Comparison of ENCODE assay signal across 12 cellular contexts in the genomic region with DNA sequence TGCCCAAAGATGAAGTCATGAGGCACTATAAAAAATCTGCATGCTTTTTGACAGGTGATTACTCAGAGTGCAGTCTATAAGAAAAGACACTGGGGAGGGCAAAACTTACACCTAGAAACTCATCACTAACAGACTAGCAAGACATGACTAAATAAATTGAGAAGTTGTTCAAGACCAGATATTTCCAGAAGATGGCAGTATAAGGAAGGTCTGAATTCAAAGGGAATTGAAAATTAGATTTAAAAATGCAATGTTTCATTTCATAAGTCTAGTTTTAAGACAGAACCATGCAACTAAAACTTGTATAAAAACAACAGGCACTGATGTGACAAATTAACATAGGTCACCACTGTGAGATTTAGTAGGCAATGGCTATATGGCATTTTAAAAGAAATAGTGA.
DNase-seq lines count a peak whose midpoint lies in the region; TF ChIP-seq lines count a peak whose summit lies in the region.
"Had no signal": no experiment of that assay in that cellular context is flagged by ENCODE, and none has a peak within 500 bp of the region (broad histone marks: within the 10 kb centered on the region; RNA-seq: fewer than 3 reads in every experiment).

No MANE protein-coding gene starts in this region.

- H3K9me3 ChIP-seq in A673 (ENCODE audit: low read depth, low read length, poor library complexity, severe bottlenecking) = no peaks in the 10 kb centered on the region

- TF ChIP-seq CTCF in A673 (conservative IDR thresholded peaks at IDR 0.05; ENCODE audit: low read depth, low read length) (peak; percentile 51), GM13977 (IDR thresholded peaks at IDR 0.05; ENCODE audit: extremely low read depth, insufficient read depth, missing control alignments) (peak; percentile 40), fibroblast of villous mesenchyme (IDR thresholded peaks at IDR 0.05; ENCODE audit: insufficient read depth, low read depth, low read length) (peak; percentile 17)

- CTCF ChIA-PET in A673 (lab: Charles Lee) = no interaction called here

- POLR2A ChIA-PET in A673 (lab: Charles Lee; ENCODE audit: low non-redundant PET) = no interaction called here

- no peak overlapping the region for H3K27ac Mint-ChIP-seq in activated T-helper 2 cell treated with anti-CD3 and anti-CD28 coated beads, Interferon-gamma antibody, Interleukin-2, Interleukin-4, amounts not matched to agents 10 μg/mL and 5 μg/mL and 100 μg/mL, durations not matched to agents 14 hours and 24 hours and 36 hours

- H3K36me3 ChIP-seq in A673 (ENCODE audit: insufficient read depth, low read length, poor library complexity, severe bottlenecking) = no peaks in the 10 kb centered on the region
- H3K36me3 ChIP-seq: cardiac muscle cell had no signal

- H3K4me1 ChIP-seq in A673 (ENCODE audit: insufficient read depth, low read length, poor library complexity, severe bottlenecking) = no peaks in the 10 kb centered on the region

- in situ Hi-C loops in GM13977 (cut with MboI; ENCODE audit: low pct_unique_long_range_greater_than_20kb, low sequenced_read_pairs, unreplicated experiment) = no loop called here

- H3K9me3 Mint-ChIP-seq in activated T-helper 2 cell treated with anti-CD3 and anti-CD28 coated beads, Interferon-gamma antibody, Interleukin-2, Interleukin-4, amounts not matched to agents 10 μg/mL and 5 μg/mL and 100 μg/mL, durations not matched to agents 14 hours and 24 hours and 36 hours = no peaks in the 10 kb centered on the region

- no peaks in the 10 kb centered on the region for H3K27me3 Mint-ChIP-seq in activated T-helper 2 cell treated with anti-CD3 and anti-CD28 coated beads, Interferon-gamma antibody, Interleukin-2, Interleukin-4, amounts not matched to agents 10 μg/mL and 5 μg/mL and 100 μg/mL, durations not matched to agents 14 hours and 24 hours and 36 hours (ENCODE audit: low read depth)

- intact Hi-C loops in A673 (cut with micrococcal nuclease; ENCODE audit: unreplicated experiment) = loop anchor here (5.0 to 10.0 kb wide), 3 partner anchors 223 to 1690 kb away; no protein-coding TSS in a partner anchor
- intact Hi-C loops in activated T-helper 2 cell treated with anti-CD3 and anti-CD28 coated beads, Interferon-gamma antibody, Interleukin-2, Interleukin-4, amounts not matched to agents 10 μg/mL and 5 μg/mL and 100 μg/mL, durations not matched to agents 14 hours and 24 hours and 36 hours (cut with micrococcal nuclease) = no loop called here

- no TSS peak for BruUV-seq in A673 (replicated peaks; lab: Mats Ljungman, UMichigan)

- no peak overlapping the region for H3K27ac ChIP-seq in A673 (ENCODE audit: low read depth, low read length, poor library complexity, severe bottlenecking)
- H3K27ac ChIP-seq: cardiac muscle cell had no signal

- no peak overlapping the region for H3K4me3 Mint-ChIP-seq in activated T-helper 2 cell treated with anti-CD3 and anti-CD28 coated beads, Interferon-gamma antibody, Interleukin-2, Interleukin-4, amounts not matched to agents 10 μg/mL and 5 μg/mL and 100 μg/mL, durations not matched to agents 14 hours and 24 hours and 36 hours (ENCODE audit: low read depth)

- no peaks in the 10 kb centered on the region for H3K27me3 ChIP-seq in A673 (replicated peaks; ENCODE audit: insufficient read depth, low read depth, low read length, poor library complexity)
- H3K27me3 ChIP-seq: cardiac muscle cell had no signal

- H3K4me3 ChIP-seq in A673 (ENCODE audit: low read depth, low read length, poor library complexity, severe bottlenecking) = no peak overlapping the region
- no peak overlapping the region for H3K4me3 ChIP-seq in fibroblast of villous mesenchyme (ENCODE audit: low read depth, low read length)
- H3K4me3 ChIP-seq: cardiac muscle cell had no signal

- H3K4me1 Mint-ChIP-seq in activated T-helper 2 cell treated with anti-CD3 and anti-CD28 coated beads, Interferon-gamma antibody, Interleukin-2, Interleukin-4, amounts not matched to agents 10 μg/mL and 5 μg/mL and 100 μg/mL, durations not matched to agents 14 hours and 24 hours and 36 hours (ENCODE audit: low read depth) = no peaks in the 10 kb centered on the region

- H3K36me3 Mint-ChIP-seq in activated T-helper 2 cell treated with anti-CD3 and anti-CD28 coated beads, Interferon-gamma antibody, Interleukin-2, Interleukin-4, amounts not matched to agents 10 μg/mL and 5 μg/mL and 100 μg/mL, durations not matched to agents 14 hours and 24 hours and 36 hours (ENCODE audit: low read depth) = no peaks in the 10 kb centered on the region

- DNase-seq in A673 (ENCODE audit: low spot score) (peak; percentile 32), GM13977 (ENCODE audit: low spot score) (peak; percentile 11), OCI-M1 (lab: John Stamatoyannopoulos, UW) (peak; percentile 47), fibroblast of villous mesenchyme (ENCODE audit: low read depth) (peak; percentile 12), NCI-H226 (no peak)
- DNase-seq in activated CD8-positive, alpha-beta memory T cell treated with anti-CD3 and anti-CD28 coated beads, Interleukin-2, amount 50 U/mL, for 4 hours = no peak
- DNase-seq in activated T-helper 2 cell treated with anti-CD3 and anti-CD28 coated beads, Interferon-gamma antibody, Interleukin-2, Interleukin-4, amounts not matched to agents 10 μg/mL and 5 μg/mL and 100 μg/mL, durations not matched to agents 14 hours and 24 hours and 36 hours (ENCODE audit: low spot score) = no peak
- DNase-seq in activated naive CD4-positive, alpha-beta T cell treated with Interleukin-2 at 50 U/mL for 16 hours = no peak
- DNase-seq: DMS153, mesendoderm, T-helper 9 cell had no signal

Comparison
In these comparisons a context has a peak if more than half of its experiments do, and no peak if none do; other contexts are left out.
1. DNase-seq: peak in A673 (single experiment), GM13977 (single experiment), OCI-M1 (single experiment) and fibroblast of villous mesenchyme (single experiment); none in activated CD8-positive, alpha-beta memory T cell treated with anti-CD3 and anti-CD28 coated beads, Interleukin-2, amount 50 U/mL, for 4 hours (single experiment), activated T-helper 2 cell treated with anti-CD3 and anti-CD28 coated beads, Interferon-gamma antibody, Interleukin-2, Interleukin-4, amounts not matched to agents 10 μg/mL and 5 μg/mL and 100 μg/mL, durations not matched to agents 14 hours and 24 hours and 36 hours (single experiment), NCI-H226 (single experiment) and activated naive CD4-positive, alpha-beta T cell treated with Interleukin-2 at 50 U/mL for 16 hours (single experiment).
2. Peak in every context shown above with its lines, with median percentiles within 50 percentile points of each other: CTCF ChIP-seq.